Comparison of ENCODE assay signal across 29 cellular contexts in genomic region chr3:145383416-145383815, GRCh38.
"Had no signal": no experiment of that assay in that cellular context is flagged by ENCODE, and none has a peak within 500 bp of the region (broad histone marks: within the 10 kb centered on the region; RNA-seq: fewer than 3 reads in every experiment).

No MANE protein-coding gene starts in this region.

- H3K9me3 ChIP-seq: adrenal gland, lower lobe of right lung, thyroid gland, upper lobe of right lung had no signal

- H3K27ac ChIP-seq: adrenal gland, ascending aorta, brain microvascular endothelial cell, heart right ventricle, lower lobe of right lung, spleen, thyroid gland, upper lobe of right lung, WERI-Rb-1 had no signal

- FAIRE-seq: endometrium, keratinocyte, TTC549 had no signal

- H3K4me3 ChIP-seq: adrenal gland, ascending aorta, heart right ventricle, lower lobe of right lung, spleen, thyroid gland, upper lobe of right lung had no signal

- H3K36me3 Mint-ChIP-seq: activated naive CD8-positive, alpha-beta T cell; naive thymus-derived CD8-positive, alpha-beta T cell had no signal

- DNase-seq: activated CD4-positive, alpha-beta T cell treated with anti-CD3 and anti-CD28 coated beads for 1 hour; activated CD4-positive, alpha-beta T cell treated with anti-CD3 and anti-CD28 coated beads, Interleukin-2, amount 50 U/mL, for 1 hour; activated naive CD4-positive, alpha-beta T cell; activated T-cell treated with anti-CD3 and anti-CD28 coated beads, Interleukin-2, amount 50 U/mL, for 24 hours; adrenal gland; brain microvascular endothelial cell; caudate nucleus; effector CD4-positive, alpha-beta T cell; foreskin fibroblast; heart right ventricle; left colon; lower lobe of right lung; naive thymus-derived CD8-positive, alpha-beta T cell; retina; spleen; stimulated activated CD4-positive, alpha-beta T cell treated with anti-CD3 and anti-CD28 coated beads, Interleukin-4, amount 100 ng/mL, for 1 hour; stimulated activated naive CD4-positive, alpha-beta T cell treated with Interleukin-2 at 50 U/mL for 16 hours; thyroid gland; upper lobe of right lung; WERI-Rb-1 had no signal

- ATAC-seq: heart right ventricle; left colon; lower lobe of right lung; naive thymus-derived CD8-positive, alpha-beta T cell; upper lobe of right lung had no signal

- H3K4me3 Mint-ChIP-seq: activated naive CD8-positive, alpha-beta T cell; activated T-cell treated with anti-CD3 and anti-CD28 coated beads, Interleukin-2, amount 50 U/mL, for 24 hours; dendritic cell treated with granulocyte-macrophage colony-stimulating factor and Interleukin-4, amounts not matched to agents 40 ng/mL and 50 ng/mL, for 4 days; naive thymus-derived CD8-positive, alpha-beta T cell; T-helper 2 cell treated with Interferon-gamma antibody and Interleukin-4, amounts not matched to agents 5 μg/mL and 100 μg/mL, for 36 hours had no signal

- H3K27me3 Mint-ChIP-seq: activated naive CD8-positive, alpha-beta T cell; activated T-cell treated with anti-CD3 and anti-CD28 coated beads, Interleukin-2, amount 50 U/mL, for 24 hours; dendritic cell treated with granulocyte-macrophage colony-stimulating factor and Interleukin-4, amounts not matched to agents 40 ng/mL and 50 ng/mL, for 4 days; naive thymus-derived CD8-positive, alpha-beta T cell; progenitor cell of endocrine pancreas had no signal

- H3K27ac Mint-ChIP-seq: activated naive CD8-positive, alpha-beta T cell; activated T-cell treated with anti-CD3 and anti-CD28 coated beads, Interleukin-2, amount 50 U/mL, for 24 hours; activated T-helper 2 cell treated with anti-CD3 and anti-CD28 coated beads, Interferon-gamma antibody, Interleukin-2, Interleukin-4, amounts not matched to agents 10 μg/mL and 5 μg/mL and 100 μg/mL, durations not matched to agents 14 hours and 24 hours and 36 hours; dendritic cell treated with granulocyte-macrophage colony-stimulating factor and Interleukin-4, amounts not matched to agents 40 ng/mL and 50 ng/mL, for 4 days; naive thymus-derived CD8-positive, alpha-beta T cell; progenitor cell of endocrine pancreas; T-helper 2 cell treated with Interferon-gamma antibody and Interleukin-4, amounts not matched to agents 5 μg/mL and 100 μg/mL, for 36 hours had no signal

- H3K4me1 Mint-ChIP-seq: naive thymus-derived CD8-positive, alpha-beta T cell had no signal

- H3K4me1 ChIP-seq: adrenal gland, ascending aorta, heart right ventricle, lower lobe of right lung, spleen, thyroid gland, upper lobe of right lung had no signal

- H3K36me3 ChIP-seq: adrenal gland, ascending aorta, brain microvascular endothelial cell, heart right ventricle, lower lobe of right lung, spleen, thyroid gland, upper lobe of right lung, WERI-Rb-1 had no signal

- H3K27me3 ChIP-seq: adrenal gland, ascending aorta, brain microvascular endothelial cell, heart right ventricle, spleen, thyroid gland, upper lobe of right lung had no signal
